8 cellular contexts compared by ENCODE assay signal in the genomic region with DNA sequence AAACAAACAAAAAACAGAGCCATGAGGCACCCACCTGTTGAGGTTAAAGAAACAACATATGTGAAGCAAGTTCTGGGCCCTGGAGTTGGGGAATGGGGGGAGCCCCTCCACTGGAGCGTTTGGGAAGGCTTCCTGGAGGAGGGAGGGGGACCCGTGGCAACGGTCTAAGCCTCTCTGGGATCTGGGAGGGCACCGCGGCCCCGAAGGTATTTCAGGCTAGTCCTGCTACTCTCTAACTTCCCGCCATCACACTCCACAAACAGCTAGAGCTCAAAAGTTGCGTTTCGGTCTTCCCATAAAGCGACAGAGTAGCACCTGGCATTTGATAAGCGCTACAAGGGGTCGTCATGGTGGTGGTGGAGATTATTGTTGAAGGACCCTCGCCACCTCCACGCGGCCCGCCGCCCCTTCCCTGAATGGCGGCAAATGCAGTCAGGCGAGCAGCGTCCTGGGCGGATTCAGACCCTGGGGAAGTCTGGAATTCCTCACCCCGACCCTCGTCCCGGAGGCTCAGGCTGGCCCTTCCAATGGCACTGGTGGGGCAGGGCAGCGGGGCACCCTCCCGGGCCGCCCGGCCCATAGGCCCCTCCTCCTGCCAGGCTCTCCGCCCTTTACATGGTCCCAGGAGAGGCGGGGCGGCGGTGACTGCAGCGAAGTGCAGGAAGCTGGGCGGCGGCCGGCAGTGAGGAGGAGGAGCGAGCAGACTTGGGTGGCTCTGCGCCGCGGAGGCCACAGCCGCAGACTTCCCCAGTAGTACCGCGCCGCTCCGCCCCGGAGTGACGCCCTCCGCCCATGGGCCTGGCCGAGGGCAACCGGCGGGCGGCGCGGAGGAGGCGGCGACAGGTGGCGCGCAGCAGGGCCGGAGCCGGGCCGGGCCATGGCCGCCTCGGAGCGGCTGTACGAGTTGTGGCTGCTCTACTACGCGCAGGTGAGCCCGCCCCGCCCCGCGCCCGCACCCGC. TPM values are rescaled to one million over a fixed set of nuclear protein-coding genes. Genes with fewer than 3 reads are reported as not detected.
DNase-seq lines count a peak whose midpoint lies in the region; ATAC-seq, FAIRE-seq and TF ChIP-seq lines count a peak whose summit lies in the region.

TSS of gene NBEAL2 (plus strand) at position 682 of the 960 bp plus-strand sequence. CDS start at position 878, 196 bp downstream.

- peaks cover 21% of the 10 kb centered on the region for H3K79me2 ChIP-seq in OCI-LY1 (ENCODE audit: insufficient read depth, low read length)
- peaks cover 46% of the 10 kb centered on the region for H3K79me2 ChIP-seq in endothelial cell of umbilical vein (ENCODE audit: control insufficient read depth, insufficient read depth, low read length)

- TF ChIP-seq CTCF in D721Med (IDR thresholded peaks at IDR 0.05; ENCODE audit: insufficient read depth, missing control alignments) (no peak), OCI-LY1 (IDR thresholded peaks at IDR 0.05; ENCODE audit: low read length) (no peak), endothelial cell of umbilical vein (IDR thresholded peaks at IDR 0.05; ENCODE audit: extremely low read depth in 1 of 2, insufficient read depth in 1 of 2, low read depth in 1 of 2, low read length in 2 of 2) (no peak)

- DNase-seq in D721Med (ENCODE audit: insufficient read length, low spot score), result peak; percentile 97
- peak; percentile 95 for DNase-seq in activated CD8-positive, alpha-beta memory T cell treated with anti-CD3 and anti-CD28 coated beads, Interleukin-2, amount 50 U/mL, for 4 hours
- DNase-seq in endothelial cell of umbilical vein (ENCODE audit: low read depth, low spot score), result peak; percentile 92
- DNase-seq in middle frontal gyrus (ENCODE audit: extremely low spot score, low spot score), result peak; percentile 37
- peak; percentile 91 to 93 for DNase-seq in stimulated activated CD8-positive, alpha-beta memory T cell treated with anti-CD3 and anti-CD28 coated beads, Interleukin-2, amount 100 ng/mL, for 1 hour (ENCODE audit: low read depth in 2 of 2)

- TSS peak; percentile 2 for BruUV-seq in endothelial cell of umbilical vein (replicated peaks; lab: Mats Ljungman, UMichigan)

- H3K36me3 ChIP-seq in HUES6 (ENCODE audit: control insufficient read depth, insufficient read depth, low read length), result no peaks in the 10 kb centered on the region
- H3K36me3 ChIP-seq in OCI-LY1 (ENCODE audit: insufficient read depth, low read length), result peaks cover 6% of the 10 kb centered on the region; the same call in 1 of the 2 replicates
- H3K36me3 ChIP-seq in endothelial cell of umbilical vein (ENCODE audit: control insufficient read depth in 2 of 2, extremely low read depth in 1 of 2, insufficient read depth in 2 of 2, low read length in 2 of 2), result no peaks in the 10 kb centered on the region

- dilution Hi-C loops in endothelial cell of umbilical vein (cut with MboI; ENCODE audit: extremely low pct_ligation_motif_present, low sequenced_read_pairs), result no loop called here

- H3K9ac ChIP-seq in HUES6 (ENCODE audit: low read length) (peak within 1 kb of the TSS; percentile 85), OCI-LY1 (ENCODE audit: low read length) (peak within 1 kb of the TSS; percentile 93), endothelial cell of umbilical vein (replicated peaks; ENCODE audit: extremely low read depth, insufficient read depth, low read length) (peak within 1 kb of the TSS; percentile 70)

- H2AFZ ChIP-seq in OCI-LY1 (ENCODE audit: low read length) (no peak within 1 kb of the TSS), endothelial cell of umbilical vein (ENCODE audit: low read depth, low read length) (peak within 1 kb of the TSS; percentile 73)

- no peaks in the 10 kb centered on the region for H3K9me2 ChIP-seq in OCI-LY1 (ENCODE audit: low read depth, low read length)

- CTCF ChIA-PET in endothelial cell of umbilical vein (lab: Charles Lee), result interaction anchor here (0.6 to 6.4 kb wide), 6 partner anchors 18 to 345 kb away, joined by 3 to 52 read pairs (median 4); no protein-coding TSS in a partner anchor

- H3K4me2 ChIP-seq in OCI-LY1 (ENCODE audit: low read length), result peak within 1 kb of the TSS; percentile 85
- peak within 1 kb of the TSS; percentile 86 for H3K4me2 ChIP-seq in endothelial cell of umbilical vein (ENCODE audit: insufficient read depth, low read length)

- peak; percentile 68 for ATAC-seq in GM21447 (IDR thresholded peaks at IDR 0.05; ENCODE audit: unreplicated experiment)

- POLR2A ChIA-PET in endothelial cell of umbilical vein (lab: Charles Lee), result interaction anchor here (0.5 to 1.2 kb wide), 5 partner anchors 21 to 49 kb away, joined by 3 to 6 read pairs (median 3); no protein-coding TSS in a partner anchor

- no peaks in the 10 kb centered on the region; the same call in 1 of the 2 replicates for H3F3A ChIP-seq in OCI-LY1 (ENCODE audit: insufficient read depth, low read length)

- H3K27ac ChIP-seq in HUES6 (ENCODE audit: low read depth, low read length) (peak within 1 kb of the TSS; percentile 19; the same call in 1 of the 2 replicates), OCI-LY1 (ENCODE audit: low read depth, low read length, poor library complexity, severe bottlenecking) (peak within 1 kb of the TSS; percentile 85), endothelial cell of umbilical vein (ENCODE audit: insufficient read depth, low read depth, low read length) (peak within 1 kb of the TSS; percentile 61)

- H3K4me3 ChIP-seq in HUES6 (ENCODE audit: low read depth, low read length) (peak within 1 kb of the TSS; percentile 80), OCI-LY1 (ENCODE audit: low read depth, low read length, poor library complexity, severe bottlenecking) (peak within 1 kb of the TSS; percentile 93), endothelial cell of umbilical vein (replicated peaks in 1 of 3; ENCODE audit: insufficient read depth in 1 of 3, low read depth in 1 of 3, low read length in 3 of 3) (peak within 1 kb of the TSS; percentile 56 to 77 (median 71))

- intact Hi-C loops in endothelial cell of umbilical vein (cut with micrococcal nuclease), result loop anchor here (1.0 to 2.0 kb wide), 4 partner anchors 8 to 401 kb away; no protein-coding TSS in a partner anchor

- no peaks in the 10 kb centered on the region for H3K9me3 ChIP-seq in HUES6 (ENCODE audit: control insufficient read depth, insufficient read depth, low read depth, low read length)
- H3K9me3 ChIP-seq in OCI-LY1 (ENCODE audit: low read length), result no peaks in the 10 kb centered on the region
- no peaks in the 10 kb centered on the region for H3K9me3 ChIP-seq in endothelial cell of umbilical vein (replicated peaks; ENCODE audit: control insufficient read depth, insufficient read depth, low read length)

- H3K9me1 ChIP-seq in endothelial cell of umbilical vein (replicated peaks; ENCODE audit: control insufficient read depth, extremely low read depth, insufficient read depth, low read length), result no peaks in the 10 kb centered on the region

- H3K4me1 ChIP-seq in HUES6 (ENCODE audit: control insufficient read depth, insufficient read depth, low read length) (peaks cover 27% of the 10 kb centered on the region), OCI-LY1 (ENCODE audit: insufficient read depth, low read length, severe bottlenecking) (peaks cover 56% of the 10 kb centered on the region), endothelial cell of umbilical vein (ENCODE audit: control insufficient read depth, extremely low read depth, insufficient read depth, low read length) (peaks cover 38% of the 10 kb centered on the region)

- H4K20me1 ChIP-seq in OCI-LY1 (ENCODE audit: insufficient read depth, low read length) (no peaks in the 10 kb centered on the region), endothelial cell of umbilical vein (replicated peaks; ENCODE audit: control insufficient read depth, extremely low read depth, insufficient read depth, low read length) (no peaks in the 10 kb centered on the region)

- FAIRE-seq in D721Med (lab: Jason Lieb, UNC), result no peak
- peak; percentile 92 for FAIRE-seq in endothelial cell of umbilical vein (lab: Jason Lieb, UNC)

- peak; percentile 81 for TF ChIP-seq POLR2A in endothelial cell of umbilical vein (IDR thresholded peaks at IDR 0.05; ENCODE audit: low read depth, low read length)

- H3K27me3 ChIP-seq in HUES6 (ENCODE audit: control insufficient read depth, insufficient read depth, low read length) (peaks cover 9% of the 10 kb centered on the region; the same call in 1 of the 2 replicates), OCI-LY1 (ENCODE audit: insufficient read depth, low read length) (no peaks in the 10 kb centered on the region), endothelial cell of umbilical vein (ENCODE audit: control insufficient read depth in 2 of 2, insufficient read depth in 2 of 2, low read length in 2 of 2) (no peaks in the 10 kb centered on the region)

TF ChIP-seq in endothelial cell of umbilical vein, 7 proteins besides CTCF, POLR2A, EP300 and RAD21:
- TF ChIP-seq FOS (IDR thresholded peaks at IDR 0.05; ENCODE audit: borderline replicate concordance, insufficient read depth, low read length) (no peak), GATA2 (IDR thresholded peaks at IDR 0.05; ENCODE audit: insufficient read depth, insufficient read length, low read depth, low read length) (no peak), EZH2 (IDR thresholded peaks at IDR 0.05; ENCODE audit: borderline replicate concordance, low read depth, low read length, severe bottlenecking) (no peak), MAX (IDR thresholded peaks at IDR 0.05; ENCODE audit: insufficient read depth, insufficient read length) (no peak), POLR2AphosphoS5 (IDR thresholded peaks at IDR 0.05; ENCODE audit: insufficient read depth, low read depth, low read length) (peak; percentile 77), JUN (IDR thresholded peaks at IDR 0.05; ENCODE audit: borderline replicate concordance, insufficient read depth, insufficient read length, low read depth) (no peak), MYC (IDR thresholded peaks at IDR 0.05; ENCODE audit: low read depth, low read length) (no peak)
TF ChIP-seq in endothelial cell of umbilical vein: peak in this region for 1.

RNA-seq across cellular contexts. Expression of gene NBEAL2, which starts in this region (rescaled TPM):
- total RNA-seq in endothelial cell of umbilical vein, result 84.7 and 90.1 TPM in 2 replicates
- polyA plus RNA-seq in endothelial cell of umbilical vein, result 48.0 and 51.9 TPM in 2 replicates
- polyA plus RNA-seq in endothelial cell of umbilical vein (2011; cell fraction: cytosol; rRNA removed), result 18.2 and 22.1 TPM in 2 replicates
- polyA plus RNA-seq in endothelial cell of umbilical vein (2011; cell fraction: nucleus; rRNA removed), result 329 and 436 TPM in 2 replicates
- polyA plus RNA-seq in endothelial cell of umbilical vein (2012), result 38.7 and 46.6 TPM in 2 replicates
- 38.0 and 60.8 TPM in 2 replicates for polyA minus RNA-seq in endothelial cell of umbilical vein
- 8.8 TPM for polyA minus RNA-seq in endothelial cell of umbilical vein (2011; cell fraction: cytosol; rRNA and poly(A)+ RNA removed)
- polyA minus RNA-seq in endothelial cell of umbilical vein (2011; cell fraction: nucleus; rRNA and poly(A)+ RNA removed), result 67.7 and 92.5 TPM in 2 replicates

Comparison
In these comparisons a context has a peak if more than half of its experiments do, and no peak if none do; other contexts are left out.
1. Peak in every context shown above with its lines: DNase-seq, ATAC-seq, H3K4me3 ChIP-seq and H3K27ac ChIP-seq.
2. DNase-seq: peak in every context shown above with its lines; median percentile 97 in D721Med; 95 in activated CD8-positive, alpha-beta memory T cell treated with anti-CD3 and anti-CD28 coated beads, Interleukin-2, amount 50 U/mL, for 4 hours; 92 in endothelial cell of umbilical vein; 92 in stimulated activated CD8-positive, alpha-beta memory T cell treated with anti-CD3 and anti-CD28 coated beads, Interleukin-2, amount 100 ng/mL, for 1 hour; 37 in middle frontal gyrus.
3. H3K27ac ChIP-seq: peak in every context shown above with its lines; median percentile 85 in OCI-LY1; 61 in endothelial cell of umbilical vein; 19 in HUES6.